8 cellular contexts compared by ENCODE assay signal in the genomic region with DNA sequence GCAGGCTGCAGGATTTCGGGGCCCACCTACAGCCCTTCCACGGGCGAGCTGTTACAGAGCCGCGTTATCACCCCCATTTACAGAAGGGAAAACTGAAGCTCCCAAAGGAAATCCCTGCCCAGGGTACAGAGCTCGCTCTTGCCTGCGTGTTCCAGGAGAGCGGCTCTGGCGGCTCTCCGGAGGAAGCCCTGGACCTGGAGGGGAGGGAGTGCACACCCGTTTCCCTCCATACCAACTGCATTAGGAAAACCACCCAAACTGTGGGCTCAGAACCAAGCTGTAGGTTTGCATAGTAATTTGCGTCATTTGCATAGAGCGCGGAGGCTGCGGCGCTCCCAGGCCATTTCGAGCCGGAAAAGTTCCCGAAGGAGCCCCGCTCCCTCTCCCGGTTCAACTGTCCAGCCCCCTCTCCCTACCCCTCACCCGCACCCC. TPM values are rescaled to one million over a fixed set of nuclear protein-coding genes. Genes with fewer than 3 reads are reported as not detected.
DNase-seq lines count a peak whose midpoint lies in the region; ATAC-seq and TF ChIP-seq lines count a peak whose summit lies in the region.

No MANE protein-coding gene starts in this region.

- peak overlapping the region; percentile 90 for H3K4me3 Mint-ChIP-seq in HFFc6

- CTCF ChIA-PET in mammary epithelial cell (lab: Charles Lee; ENCODE audit: low non-redundant PET), result interaction anchor here (0.6 to 1.5 kb wide), 14 partner anchors 9 to 603 kb away, joined by 3 to 33 read pairs (median 7); no protein-coding TSS in a partner anchor

- H3K27me3 ChIP-seq in mammary epithelial cell (ENCODE audit: insufficient read depth, low read length), result no peaks in the 10 kb centered on the region

- H3K27ac Mint-ChIP-seq in HFFc6, result peak overlapping the region; percentile 97

- no TSS peak for BruUV-seq in mammary epithelial cell (replicated peaks; lab: Mats Ljungman, UMichigan)

- H3K79me2 ChIP-seq in mammary epithelial cell (ENCODE audit: insufficient read depth, low read length), result no peaks in the 10 kb centered on the region

- H2AFZ ChIP-seq in mammary epithelial cell (ENCODE audit: low read depth, low read length), result peak overlapping the region; percentile 92

- dilution Hi-C loops in mammary epithelial cell (cut with HindIII; ENCODE audit: low sequenced_read_pairs), result no loop called here

- in situ Hi-C loops in mammary epithelial cell (cut with MboI; ENCODE audit: low sequenced_read_pairs in 2 of 2), result loop anchor here in 1 of 2 donors (25.0 kb wide), 2 partner anchors 227 to 352 kb away; no protein-coding TSS in a partner anchor

- H3K9me3 Mint-ChIP-seq in HFFc6, result no peaks in the 10 kb centered on the region

- no peaks in the 10 kb centered on the region; the same call in 1 of the 2 replicates for H3K27me3 Mint-ChIP-seq in HFFc6 (ENCODE audit: insufficient read depth)

- H3K9me3 ChIP-seq in mammary epithelial cell (replicated peaks; ENCODE audit: insufficient read depth, low read length), result no peaks in the 10 kb centered on the region

- H3K4me3 ChIP-seq in mammary epithelial cell (replicated peaks in 1 of 3; ENCODE audit: insufficient read depth in 1 of 3, low read depth in 2 of 3, low read length in 3 of 3), result peak overlapping the region; percentile 52 to 66 (median 60)

- intact Hi-C loops in mammary epithelial cell (cut with micrococcal nuclease), result loop anchor here (1.0 to 5.0 kb wide), 13 partner anchors 26 to 604 kb away; a partner anchor contains a TSS

- H3K4me1 Mint-ChIP-seq in HFFc6 (ENCODE audit: low read depth), result peaks cover 36% of the 10 kb centered on the region

- peak overlapping the region; percentile 94 for H3K4me2 ChIP-seq in mammary epithelial cell (ENCODE audit: insufficient read depth, low read depth, low read length)

- no peaks in the 10 kb centered on the region for H3K36me3 ChIP-seq in mammary epithelial cell (ENCODE audit: insufficient read depth, low read length)

- no peaks in the 10 kb centered on the region for H3K36me3 Mint-ChIP-seq in HFFc6 (ENCODE audit: low read depth)

- H4K20me1 ChIP-seq in mammary epithelial cell (ENCODE audit: insufficient read depth, low read length), result no peaks in the 10 kb centered on the region

- peak; percentile 49 for ATAC-seq in left lobe of liver

- H3K9ac ChIP-seq in mammary epithelial cell (ENCODE audit: insufficient read depth, low read length), result peak overlapping the region; percentile 63

- H3K4me1 ChIP-seq in mammary epithelial cell (ENCODE audit: insufficient read depth, low read length), result peaks cover 13% of the 10 kb centered on the region

- no peak for TF ChIP-seq CTCF in HFFc6 (IDR thresholded peaks at IDR 0.05)
- TF ChIP-seq CTCF in mammary epithelial cell (conservative IDR thresholded peaks at IDR 0.05 in 1 of 2, IDR thresholded peaks at IDR 0.05 in 1 of 2; ENCODE audit: extremely low read depth in 1 of 2, insufficient read depth in 1 of 2, low read depth in 1 of 2, low read length in 2 of 2), result no peak

- H3K27ac ChIP-seq in mammary epithelial cell (ENCODE audit: insufficient read depth, low read depth, low read length), result peak overlapping the region; percentile 84

- 0% methylated on average over 6 of the region's 22 CpGs for WGBS in mammary epithelial cell (ENCODE audit: low coverage, missing lambda C conversion rate)

- DNase-seq in NCI-H748 (lab: John Stamatoyannopoulos, UW; ENCODE audit: unreplicated experiment) (peak; percentile 49), NCI-H748 treated with DMSO at 0.1 percent for 48 hours (lab: John Stamatoyannopoulos, UW) (no peak), HFFc6 (peak; percentile 68), NCI-H774 (lab: John Stamatoyannopoulos, UW) (peak; percentile 76), mammary epithelial cell (peak; percentile 66), left lobe of liver (ENCODE audit: low spot score) (no peak), superior temporal gyrus (ENCODE audit: extremely low spot score) (peak; percentile 76), NCI-H510A (lab: John Stamatoyannopoulos, UW) (no peak)

RNA-seq across cellular contexts. Expression of a gene that starts 24.7 kb away (rescaled TPM):
- total RNA-seq in HFFc6 (2021; fragmentation: NEBNext Ultra II Directional; extraction: Animal tissue kit (Norgen Biotek cat#: 25700)), result 1 to 10 TPM; 4.9 to 8.8 (median 6.4) TPM
- total RNA-seq in mammary epithelial cell (1 to 10 TPM in 1 of 2 donors, under 1 TPM in 1; 0.83 to 3.8 TPM), left lobe of liver (not detected)
- 1.3 TPM for polyA plus RNA-seq in mammary epithelial cell
- 0.83 TPM for polyA minus RNA-seq in mammary epithelial cell

RNA-seq across cellular contexts. Expression of a gene that starts 27.0 kb away (rescaled TPM):
- 10 to 100 TPM; 33.7 to 40.4 (median 35.8) TPM for total RNA-seq in HFFc6 (2021; fragmentation: NEBNext Ultra II Directional; extraction: Animal tissue kit (Norgen Biotek cat#: 25700))
- total RNA-seq in mammary epithelial cell (10 to 100 TPM; 10.3 to 14.3 TPM), left lobe of liver (0.08 TPM)
- polyA plus RNA-seq in mammary epithelial cell, result 5.4 TPM
- polyA minus RNA-seq in mammary epithelial cell, result 2.1 TPM

Comparison
In these comparisons a context has a peak if more than half of its experiments do, and no peak if none do; other contexts are left out.
1. DNase-seq: peak in NCI-H748 (single experiment), HFFc6 (single experiment), NCI-H774 (single experiment), mammary epithelial cell (single experiment) and superior temporal gyrus (single experiment); none in NCI-H748 treated with DMSO at 0.1 percent for 48 hours (single experiment), left lobe of liver (single experiment) and NCI-H510A (single experiment).
2. RNA of a gene that starts 27.0 kb away (total RNA-seq): 33.7 to 40.4 TPM in HFFc6 and 10.3 to 14.3 TPM in mammary epithelial cell; 0.08 TPM in left lobe of liver (single experiment); every median in the first group is over 10 times any median in the second.